Comparison of ENCODE assay signal across 11 cellular contexts in genomic region chr1:202577381-202577780, GRCh38.
DNase-seq lines count a peak whose midpoint lies in the region; ATAC-seq and TF ChIP-seq lines count a peak whose summit lies in the region.
"Had no signal": no experiment of that assay in that cellular context is flagged by ENCODE, and none has a peak within 500 bp of the region (broad histone marks: within the 10 kb centered on the region; RNA-seq: fewer than 3 reads in every experiment).

No MANE protein-coding gene starts in this region.

- TF ChIP-seq CTCF in cardiac muscle cell (IDR thresholded peaks at IDR 0.05; ENCODE audit: low read depth, low read length) (no peak), upper lobe of left lung (IDR thresholded peaks at IDR 0.05) (no peak)

- peak overlapping the region; percentile 74 for H3K27ac ChIP-seq in cardiac muscle cell
- peak overlapping the region; percentile 61 for H3K27ac ChIP-seq in ectodermal cell (ENCODE audit: insufficient read depth, low read depth, low read length, poor library complexity, severe bottlenecking)
- H3K27ac ChIP-seq in mucosa of rectum (ENCODE audit: low read depth in 2 of 2, low read length in 2 of 2), result peak overlapping the region; percentile 11 to 61
- peak overlapping the region in 3 of 4 donors; percentile 5 to 65 (median 27) for H3K27ac ChIP-seq in upper lobe of left lung

- ATAC-seq in Right ventricle myocardium inferior (no peak), upper lobe of left lung (ENCODE audit: low FRiP score in 2 of 2) (no peak), GM21528 (IDR thresholded peaks at IDR 0.05; ENCODE audit: low FRiP score, unreplicated experiment) (no peak), HG02840 (IDR thresholded peaks at IDR 0.05; ENCODE audit: low FRiP score, unreplicated experiment) (no peak)
- ATAC-seq: T-helper 17 cell had no signal

- H3K4me1 ChIP-seq in cardiac muscle cell (ENCODE audit: low read depth) (peaks cover 46% of the 10 kb centered on the region), ectodermal cell (ENCODE audit: control insufficient read depth, insufficient read depth, low read length) (peaks cover 25% of the 10 kb centered on the region), mucosa of rectum (ENCODE audit: control insufficient read depth in 2 of 2, insufficient read depth in 2 of 2, low read length in 2 of 2) (peaks cover 5 to 7% of the 10 kb centered on the region in 2 donors), upper lobe of left lung (peaks cover 17 to 36% (median 28%) of the 10 kb centered on the region in 4 donors)

- no peak for TF ChIP-seq EP300 in upper lobe of left lung (IDR thresholded peaks at IDR 0.05)

- H3K36me3 ChIP-seq in cardiac muscle cell (peaks cover 29% of the 10 kb centered on the region), ectodermal cell (ENCODE audit: control insufficient read depth, insufficient read depth, low read length) (no peaks in the 10 kb centered on the region), mucosa of rectum (ENCODE audit: control insufficient read depth in 2 of 2, insufficient read depth in 2 of 2, low read length in 2 of 2) (peaks cover 24 to 50% of the 10 kb centered on the region in 2 donors), upper lobe of left lung (peaks cover 3 to 38% (median 18%) of the 10 kb centered on the region in 4 donors)

- no peak for TF ChIP-seq POLR2A in upper lobe of left lung (IDR thresholded peaks at IDR 0.05)

- WGBS in ectodermal cell, 2 experiments, result 50 to 64% methylated on average over 2 of the region's 2 CpGs
- 41 to 42% methylated on average over 2 of the region's 2 CpGs for WGBS in upper lobe of left lung, 2 donors

- no peak overlapping the region for H3K9ac ChIP-seq in mucosa of rectum (ENCODE audit: low read depth in 1 of 2, low read length in 2 of 2)

- H3K4me3 ChIP-seq in cardiac muscle cell (no peak overlapping the region), ectodermal cell (ENCODE audit: insufficient read depth, low read depth, low read length) (no peak overlapping the region), mucosa of rectum (ENCODE audit: low read length in 2 of 2) (no peak overlapping the region), upper lobe of left lung (no peak overlapping the region)

- DNase-seq in cardiac muscle cell (ENCODE audit: low read depth in 1 of 2, low spot score in 1 of 2), result peak in 1 of 2 donors; percentile 53
- DNase-seq in Right ventricle myocardium inferior (ENCODE audit: missing footprints), result no peak
- DNase-seq in upper lobe of left lung, result no peak
- DNase-seq in activated CD8-positive, alpha-beta memory T cell treated with anti-CD3 and anti-CD28 coated beads, Interleukin-2, amount 50 U/mL, for 4 hours, result no peak
- DNase-seq: activated naive CD8-positive, alpha-beta T cell treated with anti-CD3 and anti-CD28 coated beads for 36 hours; NCI-H1436 treated with DMSO at 0.1 percent for 48 hours; T-helper 17 cell had no signal

- no peaks in the 10 kb centered on the region for H3K9me3 ChIP-seq in cardiac muscle cell (ENCODE audit: low read depth)
- no peaks in the 10 kb centered on the region for H3K9me3 ChIP-seq in ectodermal cell (ENCODE audit: control insufficient read depth, low read length)
- no peaks in the 10 kb centered on the region for H3K9me3 ChIP-seq in mucosa of rectum (ENCODE audit: control insufficient read depth in 2 of 2, low read length in 2 of 2)
- no peaks in the 10 kb centered on the region for H3K9me3 ChIP-seq in upper lobe of left lung

- no peaks in the 10 kb centered on the region for H3K27me3 ChIP-seq in cardiac muscle cell
- no peaks in the 10 kb centered on the region for H3K27me3 ChIP-seq in ectodermal cell (ENCODE audit: control insufficient read depth, insufficient read depth, low read length, poor library complexity, severe bottlenecking)
- H3K27me3 ChIP-seq in mucosa of rectum (ENCODE audit: control insufficient read depth in 2 of 2, insufficient read depth in 2 of 2, low read length in 2 of 2), result no peaks in the 10 kb centered on the region
- no peaks in the 10 kb centered on the region for H3K27me3 ChIP-seq in upper lobe of left lung

- intact Hi-C loops in Right ventricle myocardium inferior (cut with DNase I), result no loop called here
